18 cellular contexts compared by ENCODE assay signal in the genomic region with DNA sequence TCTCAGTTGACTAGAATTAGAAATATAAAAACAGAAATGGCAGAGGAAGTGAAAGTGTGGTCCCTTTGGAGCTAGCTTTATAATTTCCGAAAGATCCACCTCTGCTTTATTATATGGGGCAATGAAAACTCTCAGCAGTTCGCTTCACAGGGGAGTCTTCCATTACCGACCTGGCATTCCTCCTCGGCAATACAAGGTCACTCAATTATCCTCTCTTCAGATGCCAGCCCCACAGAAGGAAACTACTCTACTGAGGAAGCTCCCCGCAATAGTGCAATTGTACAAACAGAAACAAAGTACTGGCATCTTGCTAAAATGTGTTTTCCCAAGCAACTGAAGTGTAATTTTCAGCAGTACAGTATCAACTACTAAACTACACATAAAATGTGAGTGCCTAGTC.
A peak's percentile ranks its signal among the peaks of the same experiment; 100 is the strongest.
DNase-seq lines count a peak whose midpoint lies in the region; ATAC-seq, FAIRE-seq and TF ChIP-seq lines count a peak whose summit lies in the region.
"Had no signal": no experiment of that assay in that cellular context is flagged by ENCODE, and none has a peak within 500 bp of the region (broad histone marks: within the 10 kb centered on the region; RNA-seq: fewer than 3 reads in every experiment).

No MANE protein-coding gene starts in this region.

- H4K8ac ChIP-seq in H1 (ENCODE audit: extremely low read depth, insufficient read depth, low read length) = no peak overlapping the region

- H3K9me3 ChIP-seq in HUES64 (ENCODE audit: insufficient read depth, low read depth, low read length) (no peaks in the 10 kb centered on the region), H1 (ENCODE audit: insufficient read depth in 2 of 2, low read depth in 1 of 2, low read length in 1 of 2) (no peaks in the 10 kb centered on the region)
- H3K9me3 ChIP-seq: BE2C had no signal

- POLR2A ChIA-PET in H1 (lab: Charles Lee; ENCODE audit: partially characterized antibody) = no interaction called here

- no peaks in the 10 kb centered on the region for H3K79me1 ChIP-seq in H1 (ENCODE audit: low read depth, low read length)

- H2AK5ac ChIP-seq in H1 (ENCODE audit: low read depth, low read length) = no peak overlapping the region

- H3K79me2 ChIP-seq in H1 (ENCODE audit: control insufficient read depth in 1 of 2, insufficient read depth in 2 of 2, low read length in 2 of 2) = no peaks in the 10 kb centered on the region

- H3K23ac ChIP-seq in H1 (ENCODE audit: insufficient read length) = no peak overlapping the region

- CTCF ChIA-PET in H1 (lab: Charles Lee; ENCODE audit: partially characterized antibody) = interaction anchor here (1.2 kb wide), 2 partner anchors 36 to 91 kb away, joined by 3 read pairs; no protein-coding TSS in a partner anchor

- H4K20me1 ChIP-seq in H1 (replicated peaks in 1 of 2; ENCODE audit: control insufficient read depth in 1 of 2, insufficient read depth in 2 of 2, low read length in 2 of 2) = no peaks in the 10 kb centered on the region

- H3K9ac ChIP-seq in HUES64 (ENCODE audit: low read depth, low read length) (no peak overlapping the region), H1 (replicated peaks in 1 of 4; ENCODE audit: extremely low read depth in 1 of 4, low read depth in 3 of 4, low read length in 3 of 4) (no peak overlapping the region)
- H3K9ac ChIP-seq: GM23248 had no signal

- no peak overlapping the region for H2BK5ac ChIP-seq in H1 (ENCODE audit: low read depth, low read length)

- WGBS in HUES64 = 83% methylated on average over 5 of the region's 5 CpGs
- 80% methylated on average over 5 of the region's 5 CpGs; no CpG with 5 or more reads in 1 of the 2 experiments for WGBS in H1 (ENCODE audit: extremely low coverage in 1 of 2, insufficient coverage in 1 of 2, insufficient read length in 1 of 2, insufficient replicate concordance in 2 of 2, low coverage in 1 of 2, low lambda C conversion rate in 2 of 2, missing lambda C conversion rate in 1 of 2), 2 experiments

- peak overlapping the region; percentile 33; the same call in 1 of the 2 replicates for H2AFZ ChIP-seq in H1 (ENCODE audit: low read length)
- H2AFZ ChIP-seq: GM23248, PC-9 had no signal

- DNase-seq in NCI-H69 (lab: John Stamatoyannopoulos, UW) (peak; percentile 86), H1 (ENCODE audit: low read depth in 1 of 2, low spot score in 2 of 2) (no peak), pons (ENCODE audit: low spot score) (peak; percentile 43), RCC 7860 (ENCODE audit: low spot score) (no peak), NCI-H446 (lab: John Stamatoyannopoulos, UW) (no peak)
- DNase-seq: BE2C; CD8-positive, alpha-beta T cell; DND-41; GDM1; GM23248; Kasumi-1; NCI-H1436 treated with DMSO at 0.1 percent for 48 hours; PC-9 had no signal

- H3K18ac ChIP-seq in H1 (ENCODE audit: extremely low read depth, low read length) = no peak overlapping the region

- H3K4ac ChIP-seq in H1 (replicated peaks; ENCODE audit: insufficient read length, low read depth, low read length) = no peak overlapping the region

- H3K36me3 ChIP-seq in HUES64 (ENCODE audit: insufficient read depth, low read length) = no peaks in the 10 kb centered on the region
- no peaks in the 10 kb centered on the region for H3K36me3 ChIP-seq in H1 (ENCODE audit: control insufficient read depth in 2 of 4, insufficient read depth in 4 of 4, low read length in 3 of 4)
- H3K36me3 ChIP-seq: BE2C had no signal

- no peak overlapping the region for H2BK15ac ChIP-seq in H1 (ENCODE audit: low read length)

- H3K4me3 ChIP-seq in HUES64 (ENCODE audit: low read length) (no peak overlapping the region), H1 (ENCODE audit: extremely low read depth in 1 of 4, insufficient read depth in 2 of 4, low read depth in 3 of 4, low read length in 4 of 4) (no peak overlapping the region)
- H3K4me3 ChIP-seq: GM23248, PC-9, SK-N-MC had no signal

- no peak overlapping the region for H2BK12ac ChIP-seq in H1 (ENCODE audit: low read depth, low read length)

- H4K5ac ChIP-seq in H1 (ENCODE audit: insufficient read length, low read depth, low read length) = no peak overlapping the region

- no peak overlapping the region for H2BK20ac ChIP-seq in H1 (ENCODE audit: low read length)

- TF ChIP-seq EP300 in H1 (IDR thresholded peaks at IDR 0.05; ENCODE audit: borderline replicate concordance in 1 of 2, low read depth in 2 of 2, low read length in 2 of 2) = no peak

- no peak overlapping the region for H3K56ac ChIP-seq in H1 (replicated peaks; ENCODE audit: insufficient read length, low read depth, low read length)

- no peak for TF ChIP-seq RAD21 in H1 (IDR thresholded peaks at IDR 0.05 in 1 of 2, conservative IDR thresholded peaks at IDR 0.05 in 1 of 2; ENCODE audit: low read depth in 2 of 2, low read length in 2 of 2)

- H3K4me2 ChIP-seq in H1 (ENCODE audit: insufficient read depth in 1 of 2, low read depth in 2 of 2, low read length in 2 of 2) = peak overlapping the region in 1 of 2 experiments; percentile 11; a peak in 2 of 4 replicates
- H3K4me2 ChIP-seq: PC-9 had no signal

- H4K91ac ChIP-seq in H1 (replicated peaks; ENCODE audit: insufficient read length, low read length) = no peak overlapping the region

- H3K27ac ChIP-seq in HUES64 (ENCODE audit: low read depth, low read length) (peak overlapping the region; percentile 55; the same call in 1 of the 2 replicates), H1 (ENCODE audit: low read depth, low read length) (no peak overlapping the region)
- H3K27ac ChIP-seq: GM23248, PC-9, SK-N-MC had no signal

- no peak overlapping the region for H2BK120ac ChIP-seq in H1 (replicated peaks; ENCODE audit: low read depth, low read length)

- H3K23me2 ChIP-seq in H1 (ENCODE audit: low read depth, low read length) = no peaks in the 10 kb centered on the region

- no peak for TF ChIP-seq CTCF in H1 (IDR thresholded peaks at IDR 0.05; ENCODE audit: control extremely low read depth in 1 of 3, insufficient read depth in 1 of 3, low read depth in 1 of 3, low read length in 3 of 3)

- H3K4me1 ChIP-seq in HUES64 (ENCODE audit: insufficient read depth, low read length) = peaks cover 42% of the 10 kb centered on the region
- peaks cover 0 to 15% (median 8%) of the 10 kb centered on the region in 4 experiments; a peak in 3 of 7 replicates for H3K4me1 ChIP-seq in H1 (replicated peaks in 1 of 4; ENCODE audit: control insufficient read depth in 3 of 4, insufficient read depth in 4 of 4, low read length in 3 of 4)
- H3K4me1 ChIP-seq: BE2C had no signal

- H3K14ac ChIP-seq in H1 (ENCODE audit: insufficient read length) = no peak overlapping the region

- FAIRE-seq in H1 (lab: Jason Lieb, UNC) = no peak
- no peak for FAIRE-seq in RCC 7860 (lab: Jason Lieb, UNC)
- FAIRE-seq: D721Med, HepG2 had no signal

- H3K27me3 ChIP-seq in HUES64 (ENCODE audit: insufficient read depth, low read length) (no peaks in the 10 kb centered on the region), H1 (replicated peaks in 1 of 4; ENCODE audit: control insufficient read depth in 3 of 4, extremely low read depth in 1 of 4, insufficient read depth in 3 of 4, low read length in 3 of 4) (no peaks in the 10 kb centered on the region)
- H3K27me3 ChIP-seq: BE2C had no signal

- no peak for TF ChIP-seq POLR2A in H1 (IDR thresholded peaks at IDR 0.05; ENCODE audit: control extremely low read depth in 1 of 2, low read depth in 2 of 2, low read length in 2 of 2)

- no peak for ATAC-seq in HG02798 (IDR thresholded peaks at IDR 0.05; ENCODE audit: poor library complexity, unreplicated experiment)
- ATAC-seq: CD8-positive, alpha-beta T cell; HepG2 had no signal

TF ChIP-seq in H1, 55 proteins besides CTCF, POLR2A, EP300 and RAD21:
- no peak for TF ChIP-seq YY1 (IDR thresholded peaks at IDR 0.05; ENCODE audit: low read depth, low read length)

Comparison
In these comparisons a context has a peak if more than half of its experiments do, and no peak if none do; other contexts are left out.
1. DNase-seq: peak in NCI-H69 (single experiment) and pons (single experiment); none in H1 (0 of 2), RCC 7860 (single experiment) and NCI-H446 (0 of 2).